18 cellular contexts compared by ENCODE assay signal in the genomic region with DNA sequence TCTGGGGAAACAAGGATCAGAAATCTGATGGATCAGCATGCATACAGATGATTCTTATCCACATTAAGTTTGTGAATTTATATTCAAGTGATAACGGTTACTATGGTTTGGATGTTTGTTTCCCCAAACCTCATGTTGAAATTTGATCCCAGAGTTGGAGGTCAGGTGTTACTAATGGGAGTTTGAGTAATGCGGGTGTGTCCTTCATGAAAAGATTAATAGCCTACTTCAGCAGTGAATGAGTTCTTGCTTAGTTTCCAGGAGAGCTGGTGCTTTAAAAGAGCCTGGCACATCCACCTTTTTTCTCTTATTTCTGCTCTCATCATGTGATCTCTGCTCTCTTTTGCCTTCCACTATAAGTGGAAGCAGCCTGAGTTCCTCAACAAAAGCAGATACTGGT.
DNase-seq lines count a peak whose midpoint lies in the region; TF ChIP-seq lines count a peak whose summit lies in the region.
"Had no signal": no experiment of that assay in that cellular context is flagged by ENCODE, and none has a peak within 500 bp of the region (broad histone marks: within the 10 kb centered on the region; RNA-seq: fewer than 3 reads in every experiment).

No MANE protein-coding gene starts in this region.

- no peak overlapping the region for H3K4me3 ChIP-seq in retinal pigment epithelial cell (ENCODE audit: low read length)
- H3K4me3 ChIP-seq: ascending aorta had no signal

- no peak overlapping the region for H3K27ac ChIP-seq in epithelial cell of prostate
- H3K27ac ChIP-seq: ascending aorta had no signal

- no peak for TF ChIP-seq CTCF in retinal pigment epithelial cell (conservative IDR thresholded peaks at IDR 0.05; ENCODE audit: low read depth, low read length)

- DNase-seq in NCI-H2107 treated with DMSO at 0.1 percent for 48 hours (lab: John Stamatoyannopoulos, UW; ENCODE audit: unreplicated experiment) (peak; percentile 21), NCI-H2107 (lab: John Stamatoyannopoulos, UW) (no peak), NCI-H510A treated with DMSO at 0.1 percent for 48 hours (lab: John Stamatoyannopoulos, UW) (peak; percentile 70), epithelial cell of prostate (ENCODE audit: low read depth, low spot score) (peak; percentile 10), retinal pigment epithelial cell (ENCODE audit: low read depth) (peak; percentile 5), SKM-1 (lab: John Stamatoyannopoulos, UW; ENCODE audit: unreplicated experiment) (no peak)
- DNase-seq in activated CD4-positive, alpha-beta T cell treated with anti-CD3 and anti-CD28 coated beads, Interleukin-2, amount 50 U/mL, for 48 hours = no peak
- DNase-seq in activated CD8-positive, alpha-beta memory T cell treated with anti-CD3 and anti-CD28 coated beads, Interleukin-2, amount 50 U/mL, for 4 hours = no peak
- DNase-seq: 8988T; activated naive CD4-positive, alpha-beta T cell treated with anti-CD3 and anti-CD28 coated beads, Interleukin-2, amount 50 U/mL, for 16 hours; Caco-2; effector memory CD4-positive, alpha-beta T cell; head of caudate nucleus; NCI-H1694 treated with DMSO at 0.1 percent for 48 hours; NCI-H526 treated with DMSO at 0.1 percent for 48 hours; retina; Right ventricle myocardium superior had no signal

Comparison
In these comparisons a context has a peak if more than half of its experiments do, and no peak if none do; other contexts are left out.
1. DNase-seq: peak in NCI-H2107 treated with DMSO at 0.1 percent for 48 hours (single experiment), NCI-H510A treated with DMSO at 0.1 percent for 48 hours (single experiment), epithelial cell of prostate (single experiment) and retinal pigment epithelial cell (single experiment); none in NCI-H2107 (single experiment), SKM-1 (single experiment), activated CD4-positive, alpha-beta T cell treated with anti-CD3 and anti-CD28 coated beads, Interleukin-2, amount 50 U/mL, for 48 hours (0 of 2) and activated CD8-positive, alpha-beta memory T cell treated with anti-CD3 and anti-CD28 coated beads, Interleukin-2, amount 50 U/mL, for 4 hours (single experiment).